ENCODE assay signal across 12 cellular contexts in genomic region chr2:23900927-23901322, GRCh38. TPM values are rescaled to one million over a fixed set of nuclear protein-coding genes. Genes with fewer than 3 reads are reported as not detected.
A peak's percentile ranks its signal among the peaks of the same experiment; 100 is the strongest.
DNase-seq lines count a peak whose midpoint lies in the region; ATAC-seq, FAIRE-seq and TF ChIP-seq lines count a peak whose summit lies in the region.
"Had no signal": no experiment of that assay in that cellular context is flagged by ENCODE, and none has a peak within 500 bp of the region (broad histone marks: within the 10 kb centered on the region; RNA-seq: fewer than 3 reads in every experiment).

No MANE protein-coding gene starts in this region.

- ATAC-seq in Right ventricle myocardium superior (ENCODE audit: poor library complexity), result peak; percentile 43
- ATAC-seq in HG03159 (IDR thresholded peaks at IDR 0.05; ENCODE audit: unreplicated experiment), result no peak
- no peak for ATAC-seq in GM18909 (IDR thresholded peaks at IDR 0.05; ENCODE audit: poor library complexity, unreplicated experiment)
- ATAC-seq: CD8-positive, alpha-beta T cell had no signal

- intact Hi-C loops in Right ventricle myocardium superior (cut with DNase I), result no loop called here
- intact Hi-C loops in cardiac septum (cut with DNase I), result no loop called here
- intact Hi-C loops in spleen (cut with DNase I; ENCODE audit: low total_unique reads), result no loop called here

- no peaks in the 10 kb centered on the region for H3K36me3 ChIP-seq in spleen
- H3K36me3 ChIP-seq: heart right ventricle had no signal

- FAIRE-seq in islet of Langerhans (lab: Jason Lieb, UNC), result peak; percentile 24
- no peak for FAIRE-seq in urothelium cell line (lab: Jason Lieb, UNC)

- no peak for DNase-seq in Right ventricle myocardium superior
- no peak for DNase-seq in cardiac septum (ENCODE audit: low spot score)
- DNase-seq in amniotic epithelial cell (ENCODE audit: low read depth), result peak; percentile 69
- DNase-seq in urothelium cell line (ENCODE audit: low spot score), result peak; percentile 14
- no peak for DNase-seq in spleen
- DNase-seq: CD8-positive, alpha-beta T cell; NK-92 treated with Interleukin-12 subunit alpha and Interleukin-12 subunit beta, amount 100 ng/mL, for 24 hours; stimulated activated CD4-positive, alpha-beta T cell treated with anti-CD3 and anti-CD28 coated beads, Interleukin-12 subunit alpha, Interleukin-12 subunit beta, amount 100 ng/mL, for 4 hours had no signal

- no peak overlapping the region for H3K4me3 ChIP-seq in spleen
- H3K4me3 ChIP-seq: heart right ventricle had no signal

- no peaks in the 10 kb centered on the region for H3K27me3 ChIP-seq in spleen (replicated peaks in 1 of 7)
- H3K27me3 ChIP-seq: heart right ventricle had no signal

- no peak overlapping the region for H3K27ac ChIP-seq in spleen
- H3K27ac ChIP-seq: heart right ventricle had no signal

- WGBS in spleen, 5 donors, result 69 to 73% (median 70%) methylated on average over 5 of the region's 5 CpGs

- H3K4me1 ChIP-seq in spleen, result peaks cover 0 to 60% (median 14%) of the 10 kb centered on the region in 6 donors

- TF ChIP-seq CTCF in spleen (IDR thresholded peaks at IDR 0.05 in 8 of 11, conservative IDR thresholded peaks at IDR 0.05 in 3 of 11), result no peak

- peaks cover 0 to 7% (median 4%) of the 10 kb centered on the region in 8 donors for H3K9me3 ChIP-seq in spleen

- TF ChIP-seq POLR2A in spleen (IDR thresholded peaks at IDR 0.05), result no peak

RNA-seq across cellular contexts. Expression of gene ATAD2B, which starts 26.0 kb away (rescaled TPM):
- 6.1 TPM for total RNA-seq in Right ventricle myocardium superior
- 14.3 TPM for total RNA-seq in cardiac septum
- total RNA-seq in spleen, result 10 to 100 TPM; 33.4 to 61.2 (median 37.9) TPM
- polyA plus RNA-seq in spleen, result 1 to 10 TPM; 4.4 to 4.8 (median 4.5) TPM

RNA-seq across cellular contexts. Expression of gene UBXN2A, which starts 39.3 kb away (rescaled TPM):
- total RNA-seq in Right ventricle myocardium superior (18.5 TPM), cardiac septum (22.4 TPM), spleen (10 to 100 TPM in 1 of 7 donors, 1 to 10 TPM in 6; 8.2 to 12.4 (median 9.2) TPM)
- 1 to 10 TPM; 4.3 to 6.6 (median 4.4) TPM for polyA plus RNA-seq in spleen

Comparison
In these comparisons a context has a peak if more than half of its experiments do, and no peak if none do; other contexts are left out.
1. DNase-seq: peak in amniotic epithelial cell (single experiment) and urothelium cell line (single experiment); none in Right ventricle myocardium superior (single experiment), cardiac septum (single experiment) and spleen (single experiment).